In genomic region chr2:68877079-68877772, GRCh38 we compare ENCODE assay signal across 19 cellular contexts. TPM values are rescaled to one million over a fixed set of nuclear protein-coding genes. Genes with fewer than 3 reads are reported as not detected.
DNase-seq lines count a peak whose midpoint lies in the region; ATAC-seq and TF ChIP-seq lines count a peak whose summit lies in the region.
"Had no signal": no experiment of that assay in that cellular context is flagged by ENCODE, and none has a peak within 500 bp of the region (broad histone marks: within the 10 kb centered on the region; RNA-seq: fewer than 3 reads in every experiment).

No MANE protein-coding gene starts in this region.

- no peaks in the 10 kb centered on the region for H3K9me2 ChIP-seq in SK-N-SH

- no peaks in the 10 kb centered on the region for H3K79me1 ChIP-seq in IMR-90 (ENCODE audit: low read depth in 1 of 2, low read length in 2 of 2)
- no peaks in the 10 kb centered on the region for H3K79me1 ChIP-seq in mesenchymal stem cell (replicated peaks; ENCODE audit: low read length, poor library complexity, severe bottlenecking)

- no peak for DNase-seq in IMR-90
- peak; percentile 33 to 54 for DNase-seq in SJCRH30
- peak; percentile 21 to 58 for DNase-seq in cardiac muscle cell (ENCODE audit: low read depth in 1 of 2, low spot score in 1 of 2)
- DNase-seq in mesenchymal stem cell = no peak
- DNase-seq in SK-N-SH = no peak
- no peak for DNase-seq in effector CD4-positive, alpha-beta T cell
- DNase-seq: ACHN, AML-193, DMS79, HCEC 1CT, NCI-H1105, NCI-H2081, NCI-H2171 treated with DMSO at 0.1 percent for 48 hours, PC-3, RPMI8226 had no signal

- H3K56ac ChIP-seq in IMR-90 (ENCODE audit: extremely low read depth, insufficient read depth, low read length) = no peak overlapping the region

- H3K4ac ChIP-seq in IMR-90 (ENCODE audit: low read depth, low read length) (peak overlapping the region; percentile 64), mesenchymal stem cell (ENCODE audit: low read depth in 1 of 2, low read length in 2 of 2) (peak overlapping the region in 1 of 2 experiments; percentile 28)

- no CpG with 5 or more reads among the region's 3 CpGs for WGBS in IMR-90 (ENCODE audit: extremely low coverage in 2 of 2, insufficient read length in 1 of 2), 2 experiments
- 83% methylated on average over 2 of the region's 3 CpGs for WGBS in mesenchymal stem cell
- whole genome bisulfite sequencing in SK-N-SH (ENCODE audit: low lambda C conversion rate) = 71% methylated on average over 3 of the region's 3 CpGs

- TF ChIP-seq RAD21 in IMR-90 (IDR thresholded peaks at IDR 0.05; ENCODE audit: low read length) (no peak), SK-N-SH (IDR thresholded peaks at IDR 0.05; ENCODE audit: low read length) (no peak)

- no peak for ATAC-seq in IMR-90 (ENCODE audit: low read depth)
- ATAC-seq in HG03432 (IDR thresholded peaks at IDR 0.05; ENCODE audit: unreplicated experiment) = no peak
- ATAC-seq: GM23338, PC-3 had no signal

- no peak overlapping the region for H2AK9ac ChIP-seq in IMR-90 (replicated peaks; ENCODE audit: low read depth, low read length, poor library complexity)

- H3K23ac ChIP-seq in IMR-90 (ENCODE audit: low read depth, low read length) (no peak overlapping the region), mesenchymal stem cell (ENCODE audit: low read length in 2 of 2) (no peak overlapping the region)

- H2BK20ac ChIP-seq in IMR-90 (ENCODE audit: low read depth, low read length) = peak overlapping the region; percentile 73; the same call in 1 of the 2 replicates

- peaks cover 7% of the 10 kb centered on the region for H3K4me1 ChIP-seq in IMR-90 (ENCODE audit: control insufficient read depth, insufficient read depth, low read length)
- peaks cover 27% of the 10 kb centered on the region for H3K4me1 ChIP-seq in SJCRH30
- H3K4me1 ChIP-seq in cardiac muscle cell (ENCODE audit: low read depth) = peaks cover 27% of the 10 kb centered on the region
- H3K4me1 ChIP-seq in mesenchymal stem cell (ENCODE audit: control insufficient read depth, insufficient read depth, low read depth, low read length) = no peaks in the 10 kb centered on the region
- H3K4me1 ChIP-seq in SK-N-SH (ENCODE audit: control insufficient read depth in 1 of 2, insufficient read depth in 2 of 2, low read depth in 1 of 2, low read length in 1 of 2) = 0 out of 4 replicates have a peak, but pooled peaks cover 0 to 7% of the 10 kb centered on the region in 2 experiments

- H2AK5ac ChIP-seq in IMR-90 (ENCODE audit: low read depth, low read length) (peak overlapping the region; percentile 45), mesenchymal stem cell (ENCODE audit: low read length, severe bottlenecking) (no peak overlapping the region)

- H3K4me2 ChIP-seq in IMR-90 (ENCODE audit: low read depth, low read length) (no peak overlapping the region), mesenchymal stem cell (ENCODE audit: low read length, poor library complexity, severe bottlenecking) (no peak overlapping the region), SK-N-SH (no peak overlapping the region)
- H3K4me2 ChIP-seq: GM23338 had no signal

- no peaks in the 10 kb centered on the region for H3K79me2 ChIP-seq in SK-N-SH (ENCODE audit: insufficient read depth)

- POLR2A ChIA-PET in IMR-90 (lab: Charles Lee; ENCODE audit: unreplicated experiment) = no interaction called here
- POLR2A ChIA-PET in SK-N-SH (lab: Yijun Ruan, JAX) = no interaction called here

- no peaks in the 10 kb centered on the region for H3K9me1 ChIP-seq in IMR-90 (ENCODE audit: insufficient read depth, low read length)

- H3K27me3 ChIP-seq in IMR-90 (ENCODE audit: control insufficient read depth, insufficient read depth, low read length) (no peaks in the 10 kb centered on the region), SJCRH30 (no peaks in the 10 kb centered on the region), cardiac muscle cell (no peaks in the 10 kb centered on the region), mesenchymal stem cell (ENCODE audit: control insufficient read depth in 1 of 2, insufficient read depth in 1 of 2, low read length in 2 of 2) (peaks cover 5 to 20% of the 10 kb centered on the region in 2 experiments), SK-N-SH (ENCODE audit: insufficient read depth) (no peaks in the 10 kb centered on the region)

- dilution Hi-C loops in IMR-90 (cut with HindIII; ENCODE audit: low sequenced_read_pairs, unreplicated experiment) = no loop called here

- H3F3A ChIP-seq in SK-N-SH (replicated peaks; ENCODE audit: insufficient read depth) = no peaks in the 10 kb centered on the region

- H2BK5ac ChIP-seq in IMR-90 (ENCODE audit: low read depth, low read length, poor library complexity, severe bottlenecking) = no peak overlapping the region
- H2BK5ac ChIP-seq in mesenchymal stem cell (ENCODE audit: low read depth, low read length, poor library complexity, severe bottlenecking) = no peak overlapping the region

- no peak for TF ChIP-seq EP300 in SK-N-SH (IDR thresholded peaks at IDR 0.05; ENCODE audit: borderline replicate concordance in 1 of 2, low read depth in 1 of 2, low read length in 1 of 2)

- H4K8ac ChIP-seq in IMR-90 (ENCODE audit: low read depth in 2 of 2, low read length in 2 of 2) (peak overlapping the region in 1 of 2 experiments; percentile 46; a peak in 1 of 4 replicates), mesenchymal stem cell (ENCODE audit: low read length) (no peak overlapping the region)

- H2BK12ac ChIP-seq in mesenchymal stem cell (ENCODE audit: low read length in 2 of 2) = peak overlapping the region; percentile 49 to 72

- H3K9me3 ChIP-seq in IMR-90 (ENCODE audit: control insufficient read depth, insufficient read depth, low read length) = 0 out of 2 replicates have a peak, but pooled peaks cover 2% of the 10 kb centered on the region
- H3K9me3 ChIP-seq in SJCRH30 (replicated peaks) = no peaks in the 10 kb centered on the region
- no peaks in the 10 kb centered on the region for H3K9me3 ChIP-seq in cardiac muscle cell (ENCODE audit: low read depth)
- H3K9me3 ChIP-seq in mesenchymal stem cell (ENCODE audit: control insufficient read depth, low read length) = no peaks in the 10 kb centered on the region
- H3K9me3 ChIP-seq in SK-N-SH = no peaks in the 10 kb centered on the region

- CTCF ChIA-PET in IMR-90 (lab: Yijun Ruan, JAX) (interaction anchor here (0.6 kb wide), 1 partner anchor 24 kb away, joined by 3 read pairs; no protein-coding TSS in a partner anchor), SK-N-SH (lab: Yijun Ruan, JAX) (interaction anchor here (0.8 to 1.3 kb wide), 5 partner anchors 33 to 390 kb away, joined by 3 to 5 read pairs (median 4); no protein-coding TSS in a partner anchor)

- intact Hi-C loops in IMR-90 (cut with micrococcal nuclease) = no loop called here

- no peak for TF ChIP-seq POLR2A in IMR-90 (IDR thresholded peaks at IDR 0.05; ENCODE audit: low read depth, low read length)

- H2BK120ac ChIP-seq in IMR-90 (ENCODE audit: low read depth, low read length) = peak overlapping the region; percentile 92
- no peak overlapping the region for H2BK120ac ChIP-seq in mesenchymal stem cell (ENCODE audit: low read depth, low read length)

- no peaks in the 10 kb centered on the region for H4K20me1 ChIP-seq in IMR-90 (ENCODE audit: insufficient read depth, low read length)
- no peaks in the 10 kb centered on the region for H4K20me1 ChIP-seq in SK-N-SH (ENCODE audit: insufficient read depth)

- no TSS peak for BruUV-seq in IMR-90 (replicated peaks; lab: Mats Ljungman, UMichigan)

- H2BK15ac ChIP-seq in IMR-90 (ENCODE audit: low read depth, low read length) (peak overlapping the region; percentile 81), mesenchymal stem cell (ENCODE audit: low read depth, poor library complexity, severe bottlenecking) (no peak overlapping the region)

- H3K4me3 ChIP-seq in IMR-90 (ENCODE audit: insufficient read depth, low read depth, low read length) (no peak overlapping the region), SJCRH30 (no peak overlapping the region), cardiac muscle cell (no peak overlapping the region), mesenchymal stem cell (ENCODE audit: insufficient read depth in 1 of 2, low read depth in 1 of 2, low read length in 2 of 2) (no peak overlapping the region), SK-N-SH (ENCODE audit: low read depth in 2 of 2, low read length in 1 of 2) (no peak overlapping the region)
- H3K4me3 ChIP-seq: GM23338 had no signal

- H3K18ac ChIP-seq in IMR-90 (ENCODE audit: low read depth, low read length) = no peak overlapping the region
- no peak overlapping the region for H3K18ac ChIP-seq in mesenchymal stem cell (ENCODE audit: low read depth in 1 of 2, low read length in 2 of 2)

- peak overlapping the region; percentile 55 for H3K14ac ChIP-seq in IMR-90 (replicated peaks; ENCODE audit: low read depth, low read length)
- H3K14ac ChIP-seq in mesenchymal stem cell (ENCODE audit: low read length in 2 of 2) = no peak overlapping the region

- H3K27ac ChIP-seq in IMR-90 (ENCODE audit: insufficient read depth, low read length) (no peak overlapping the region), SJCRH30 (no peak overlapping the region), cardiac muscle cell (no peak overlapping the region), mesenchymal stem cell (ENCODE audit: low read length, poor library complexity, severe bottlenecking) (no peak overlapping the region), SK-N-SH (ENCODE audit: low read depth in 2 of 2, low read length in 1 of 2) (no peak overlapping the region)
- H3K27ac ChIP-seq: C4-2B had no signal

- in situ Hi-C loops in IMR-90 (cut with MboI; ENCODE audit: low sequenced_read_pairs) = no loop called here

- H2AFZ ChIP-seq in IMR-90 (replicated peaks; ENCODE audit: low read length, poor library complexity) (no peak overlapping the region), mesenchymal stem cell (ENCODE audit: low read depth, low read length) (no peak overlapping the region), SK-N-SH (ENCODE audit: low read depth) (no peak overlapping the region)

- H4K91ac ChIP-seq in IMR-90 (ENCODE audit: insufficient read depth, low read depth, low read length) (no peak overlapping the region), mesenchymal stem cell (ENCODE audit: low read length) (no peak overlapping the region)

- H3K36me3 ChIP-seq in IMR-90 (ENCODE audit: control insufficient read depth, insufficient read depth, low read length) (no peaks in the 10 kb centered on the region), SJCRH30 (no peaks in the 10 kb centered on the region), cardiac muscle cell (no peaks in the 10 kb centered on the region), mesenchymal stem cell (ENCODE audit: control insufficient read depth in 1 of 2, insufficient read depth in 2 of 2, low read depth in 1 of 2, low read length in 2 of 2) (no peaks in the 10 kb centered on the region), SK-N-SH (replicated peaks in 1 of 2; ENCODE audit: control insufficient read depth in 1 of 2, insufficient read depth in 2 of 2, low read length in 1 of 2) (no peaks in the 10 kb centered on the region)

- no peak overlapping the region for H3K9ac ChIP-seq in IMR-90 (ENCODE audit: low read depth, low read length)
- H3K9ac ChIP-seq in mesenchymal stem cell (ENCODE audit: low read length) = no peak overlapping the region
- no peak overlapping the region for H3K9ac ChIP-seq in SK-N-SH

- no peak for TF ChIP-seq CTCF in IMR-90 (conservative IDR thresholded peaks at IDR 0.05; ENCODE audit: low read depth, low read length)
- TF ChIP-seq CTCF in cardiac muscle cell (IDR thresholded peaks at IDR 0.05; ENCODE audit: low read depth, low read length) = no peak
- TF ChIP-seq CTCF in SK-N-SH (IDR thresholded peaks at IDR 0.05) = no peak

- no peak overlapping the region for H4K5ac ChIP-seq in IMR-90 (ENCODE audit: low read depth, low read length)

RNA-seq across cellular contexts. Expression of gene BMP10, which starts 6.0 kb away (rescaled TPM):
- total RNA-seq in IMR-90 (2012; rRNA removed) = not detected in 2 replicates
- not detected in 2 replicates for polyA plus RNA-seq in IMR-90 (2012; rRNA removed)
- polyA plus RNA-seq in IMR-90 (2012; cell fraction: cytosol; rRNA removed) = not detected in 2 replicates
- not detected in 2 replicates for polyA plus RNA-seq in IMR-90 (2012; cell fraction: nucleus; rRNA removed; ENCODE audit: low replicate concordance)
- total RNA-seq in SJCRH30 (2014; rRNA removed; shearing (Covaris generic)) = 0.08 TPM in 1 of 2 replicates, not detected in the other
- total RNA-seq in cardiac muscle cell = 0.46 and 0.95 TPM in 2 replicates
- polyA plus RNA-seq in cardiac muscle cell = 0.35 and 1.2 TPM in 2 replicates
- 3.1 TPM for polyA plus RNA-seq in mesenchymal stem cell (2013, experiment 1 of 2)
- 3.2 TPM for polyA plus RNA-seq in mesenchymal stem cell (2013, experiment 2 of 2)
- not detected in 2 replicates for polyA plus RNA-seq in SK-N-SH (2012; rRNA removed)
- not detected in 2 replicates for polyA plus RNA-seq in SK-N-SH (2012; cell fraction: cytosol; rRNA removed)
- polyA plus RNA-seq in SK-N-SH (2012; cell fraction: nucleus; rRNA removed) = not detected in 2 replicates
- total RNA-seq: GM23338, NCI-H460, PC-3 had no signal
- polyA plus RNA-seq: GM23338 had no signal

Comparison
In these comparisons a context has a peak if more than half of its experiments do, and no peak if none do; other contexts are left out.
1. DNase-seq: peak in SJCRH30 (2 of 2) and cardiac muscle cell (2 of 2); none in IMR-90 (single experiment), mesenchymal stem cell (single experiment), SK-N-SH (single experiment) and effector CD4-positive, alpha-beta T cell (single experiment).